ENCODE assay signal across 10 cellular contexts in the genomic region with DNA sequence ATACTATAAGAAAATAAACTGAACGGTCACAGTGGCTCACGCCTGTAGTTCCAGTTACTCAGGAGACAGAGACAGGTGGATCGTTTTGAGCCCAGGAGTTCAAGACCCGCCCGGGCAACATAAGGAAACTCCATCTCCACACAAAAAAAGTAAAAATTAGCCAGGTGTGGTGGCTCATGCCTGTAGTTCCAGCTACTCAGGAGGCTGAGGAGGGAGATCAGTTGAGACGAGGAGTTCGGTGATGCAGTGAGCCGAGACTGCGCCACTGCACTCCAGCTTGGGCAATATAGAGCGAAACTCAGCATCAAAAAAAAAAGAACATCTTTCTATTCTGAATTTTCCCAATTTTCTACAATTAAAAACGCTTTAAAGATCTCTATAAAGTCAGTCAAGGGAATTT. TPM values are rescaled to one million over a fixed set of nuclear protein-coding genes. Genes with fewer than 3 reads are reported as not detected.
DNase-seq lines count a peak whose midpoint lies in the region; ATAC-seq and TF ChIP-seq lines count a peak whose summit lies in the region.
"Had no signal": no experiment of that assay in that cellular context is flagged by ENCODE, and none has a peak within 500 bp of the region (broad histone marks: within the 10 kb centered on the region; RNA-seq: fewer than 3 reads in every experiment).

No MANE protein-coding gene starts in this region.

- peaks cover 17% of the 10 kb centered on the region for H3F3A ChIP-seq in DOHH2 (ENCODE audit: control insufficient read depth, insufficient read depth)
- peaks cover 7% of the 10 kb centered on the region for H3F3A ChIP-seq in neural cell (ENCODE audit: insufficient read depth, low read length, poor library complexity, severe bottlenecking)

- H3K9me3 Mint-ChIP-seq in chondrocyte (ENCODE audit: low read depth) = peaks cover 8% of the 10 kb centered on the region

- H2AFZ ChIP-seq in KMS-11 (ENCODE audit: low read depth) (peak overlapping the region; percentile 95), neural cell (ENCODE audit: low read depth, low read length) (no peak overlapping the region)

- TF ChIP-seq CTCF in DOHH2 (IDR thresholded peaks at IDR 0.05; ENCODE audit: low read depth, low read length, poor library complexity, severe bottlenecking) (no peak), KMS-11 (conservative IDR thresholded peaks at IDR 0.05; ENCODE audit: low read depth, low read length) (no peak), chondrocyte (IDR thresholded peaks at IDR 0.05) (no peak), neural cell (IDR thresholded peaks at IDR 0.05; ENCODE audit: poor library complexity, severe bottlenecking) (no peak), mucosa of descending colon (IDR thresholded peaks at IDR 0.05) (no peak), vagina (IDR thresholded peaks at IDR 0.05) (no peak)

- peak overlapping the region; percentile 96 for H3K27ac ChIP-seq in DOHH2 (ENCODE audit: low read depth, low read length)
- H3K27ac ChIP-seq in KMS-11 = no peak overlapping the region
- H3K27ac ChIP-seq in neural cell (ENCODE audit: low read length) = peak overlapping the region; percentile 91
- H3K27ac ChIP-seq in vagina = no peak overlapping the region

- H3K36me3 Mint-ChIP-seq in chondrocyte (ENCODE audit: low read depth) = peaks cover 6% of the 10 kb centered on the region

- peaks cover 6% of the 10 kb centered on the region for H3K27me3 Mint-ChIP-seq in chondrocyte (ENCODE audit: low read depth)

- no peak for TF ChIP-seq EP300 in neural cell (conservative IDR thresholded peaks at IDR 0.05; ENCODE audit: poor library complexity, severe bottlenecking)

- H3K4me3 ChIP-seq in DOHH2 (ENCODE audit: low read length) = peak overlapping the region; percentile 85
- H3K4me3 ChIP-seq in KMS-11 (IDR thresholded peaks at IDR 0.05; ENCODE audit: insufficient read depth, low read depth, low read length) = no peak overlapping the region
- peak overlapping the region; percentile 88 for H3K4me3 ChIP-seq in neural cell (ENCODE audit: low read length)
- no peak overlapping the region for H3K4me3 ChIP-seq in mucosa of descending colon
- no peak overlapping the region for H3K4me3 ChIP-seq in vagina

- peaks cover 81% of the 10 kb centered on the region for H3K4me1 ChIP-seq in DOHH2 (ENCODE audit: control insufficient read depth, low read length)
- H3K4me1 ChIP-seq in KMS-11 (ENCODE audit: low read depth, poor library complexity, severe bottlenecking) = peaks cover 30% of the 10 kb centered on the region
- H3K4me1 ChIP-seq in mucosa of descending colon (ENCODE audit: low read depth) = peaks cover 12% of the 10 kb centered on the region
- peaks cover 41% of the 10 kb centered on the region for H3K4me1 ChIP-seq in vagina

- no peak overlapping the region for H3K27ac Mint-ChIP-seq in chondrocyte (ENCODE audit: unreplicated experiment)

- TF ChIP-seq RAD21 in neural cell (conservative IDR thresholded peaks at IDR 0.05) = no peak

- no peak for TF ChIP-seq POLR2A in vagina (IDR thresholded peaks at IDR 0.05)

- intact Hi-C loops in mucosa of descending colon (cut with DNase I, micrococcal nuclease) = no loop called here
- intact Hi-C loops in vagina (cut with DNase I) = no loop called here

- H3K36me3 ChIP-seq in DOHH2 (ENCODE audit: control insufficient read depth, low read length) (peaks cover 51% of the 10 kb centered on the region), KMS-11 (ENCODE audit: insufficient read depth) (no peaks in the 10 kb centered on the region), neural cell (ENCODE audit: insufficient read depth, low read length) (no peaks in the 10 kb centered on the region), mucosa of descending colon (ENCODE audit: low read depth) (no peaks in the 10 kb centered on the region), vagina (no peaks in the 10 kb centered on the region)

- DNase-seq in chondrocyte (ENCODE audit: low spot score) (no peak), NCI-H526 (lab: John Stamatoyannopoulos, UW) (no peak), NCI-H748 treated with DMSO at 0.1 percent for 48 hours (lab: John Stamatoyannopoulos, UW) (no peak), mucosa of descending colon (no peak), vagina (ENCODE audit: extremely low spot score in 2 of 2) (no peak)
- DNase-seq: stimulated activated CD4-positive, alpha-beta T cell treated with anti-CD3 and anti-CD28 coated beads, Interleukin-4, amount 100 ng/mL, for 1 hour had no signal

- ATAC-seq in mucosa of descending colon = no peak

- H3K9ac ChIP-seq in KMS-11 (no peak overlapping the region), neural cell (ENCODE audit: low read length) (peak overlapping the region; percentile 95)

- H3K79me2 ChIP-seq in DOHH2 (ENCODE audit: control insufficient read depth, low read length) = peaks cover 92% of the 10 kb centered on the region
- peaks cover 37% of the 10 kb centered on the region for H3K79me2 ChIP-seq in KMS-11 (ENCODE audit: insufficient read depth, low read depth)
- H3K79me2 ChIP-seq in neural cell (replicated peaks; ENCODE audit: insufficient read depth, low read length) = peaks cover 36% of the 10 kb centered on the region

- peaks cover 35% of the 10 kb centered on the region for H3K4me1 Mint-ChIP-seq in chondrocyte (ENCODE audit: low read depth)

- H4K20me1 ChIP-seq in DOHH2 (ENCODE audit: control insufficient read depth, insufficient read depth, low read depth, low read length) (no peaks in the 10 kb centered on the region; the same call in 1 of the 2 replicates), KMS-11 (ENCODE audit: insufficient read depth) (no peaks in the 10 kb centered on the region), neural cell (ENCODE audit: insufficient read depth) (no peaks in the 10 kb centered on the region)

- H3K9me3 ChIP-seq in DOHH2 (ENCODE audit: control insufficient read depth, insufficient read depth, low read length) = peaks cover 9% of the 10 kb centered on the region; the same call in 1 of the 2 replicates
- H3K9me3 ChIP-seq in neural cell (ENCODE audit: low read length) = no peaks in the 10 kb centered on the region
- H3K9me3 ChIP-seq in mucosa of descending colon = no peaks in the 10 kb centered on the region
- no peaks in the 10 kb centered on the region for H3K9me3 ChIP-seq in vagina

- peak overlapping the region; percentile 11 for H3K4me3 Mint-ChIP-seq in chondrocyte (ENCODE audit: unreplicated experiment)

- H3K4me2 ChIP-seq in DOHH2 (ENCODE audit: low read length) (peak overlapping the region; percentile 97), KMS-11 (peak overlapping the region; percentile 76), neural cell (ENCODE audit: low read length) (peak overlapping the region; percentile 68)

- H3K9me2 ChIP-seq in DOHH2 (replicated peaks; ENCODE audit: control insufficient read depth, low read length) = no peaks in the 10 kb centered on the region
- H3K9me2 ChIP-seq in neural cell (ENCODE audit: insufficient read depth, low read length) = no peaks in the 10 kb centered on the region

- H3K27me3 ChIP-seq in DOHH2 (ENCODE audit: control insufficient read depth, low read length) (no peaks in the 10 kb centered on the region), KMS-11 (ENCODE audit: insufficient read depth, low read depth) (no peaks in the 10 kb centered on the region), neural cell (ENCODE audit: insufficient read depth, low read depth, low read length) (no peaks in the 10 kb centered on the region), vagina (no peaks in the 10 kb centered on the region)

TF ChIP-seq in neural cell, 6 proteins besides CTCF, POLR2A, EP300 and RAD21:
- TF ChIP-seq POLR2AphosphoS5 (IDR thresholded peaks at IDR 0.05) (no peak), SMC3 (conservative IDR thresholded peaks at IDR 0.05; ENCODE audit: poor library complexity) (no peak), TAF1 (IDR thresholded peaks at IDR 0.05; ENCODE audit: low read depth) (no peak)
- TF ChIP-seq, protein P1, sequence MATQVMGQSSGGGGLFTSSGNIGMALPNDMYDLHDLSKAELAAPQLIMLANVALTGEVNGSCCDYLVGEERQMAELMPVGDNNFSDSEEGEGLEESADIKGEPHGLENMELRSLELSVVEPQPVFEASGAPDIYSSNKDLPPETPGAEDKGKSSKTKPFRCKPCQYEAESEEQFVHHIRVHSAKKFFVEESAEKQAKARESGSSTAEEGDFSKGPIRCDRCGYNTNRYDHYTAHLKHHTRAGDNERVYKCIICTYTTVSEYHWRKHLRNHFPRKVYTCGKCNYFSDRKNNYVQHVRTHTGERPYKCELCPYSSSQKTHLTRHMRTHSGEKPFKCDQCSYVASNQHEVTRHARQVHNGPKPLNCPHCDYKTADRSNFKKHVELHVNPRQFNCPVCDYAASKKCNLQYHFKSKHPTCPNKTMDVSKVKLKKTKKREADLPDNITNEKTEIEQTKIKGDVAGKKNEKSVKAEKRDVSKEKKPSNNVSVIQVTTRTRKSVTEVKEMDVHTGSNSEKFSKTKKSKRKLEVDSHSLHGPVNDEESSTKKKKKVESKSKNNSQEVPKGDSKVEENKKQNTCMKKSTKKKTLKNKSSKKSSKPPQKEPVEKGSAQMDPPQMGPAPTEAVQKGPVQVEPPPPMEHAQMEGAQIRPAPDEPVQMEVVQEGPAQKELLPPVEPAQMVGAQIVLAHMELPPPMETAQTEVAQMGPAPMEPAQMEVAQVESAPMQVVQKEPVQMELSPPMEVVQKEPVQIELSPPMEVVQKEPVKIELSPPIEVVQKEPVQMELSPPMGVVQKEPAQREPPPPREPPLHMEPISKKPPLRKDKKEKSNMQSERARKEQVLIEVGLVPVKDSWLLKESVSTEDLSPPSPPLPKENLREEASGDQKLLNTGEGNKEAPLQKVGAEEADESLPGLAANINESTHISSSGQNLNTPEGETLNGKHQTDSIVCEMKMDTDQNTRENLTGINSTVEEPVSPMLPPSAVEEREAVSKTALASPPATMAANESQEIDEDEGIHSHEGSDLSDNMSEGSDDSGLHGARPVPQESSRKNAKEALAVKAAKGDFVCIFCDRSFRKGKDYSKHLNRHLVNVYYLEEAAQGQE (IDR thresholded peaks at IDR 0.05; ENCODE audit: borderline replicate concordance) = no peak

RNA-seq across cellular contexts. Expression of a gene that starts 1.0 kb away (rescaled TPM):
- total RNA-seq in chondrocyte (99.2 to 128 TPM (median 106 TPM) in 3 replicates), mucosa of descending colon (100 to 1,000 TPM in 1 of 3 donors, 10 to 100 TPM in 2; 83.2 to 166 (median 85.9) TPM), vagina (38.1 TPM)
- polyA plus RNA-seq in neural cell = 41.1 and 41.9 TPM in 2 replicates
- polyA minus RNA-seq in neural cell = 85.2 and 91.9 TPM in 2 replicates

RNA-seq across cellular contexts. Expression of a gene that starts 54.2 kb away (rescaled TPM):
- total RNA-seq in chondrocyte (not detected in 3 replicates), mucosa of descending colon (not detected), vagina (not detected)
- polyA plus RNA-seq in neural cell = not detected in 2 replicates
- not detected in 2 replicates for polyA minus RNA-seq in neural cell
- total RNA-seq: kidney epithelial cell had no signal

Comparison
In these comparisons a context has a peak if more than half of its experiments do, and no peak if none do; other contexts are left out.
1. H3K27ac ChIP-seq: peak in DOHH2 (single experiment) and neural cell (single experiment); none in KMS-11 (single experiment) and vagina (single experiment).
2. H3K4me3 ChIP-seq: peak in DOHH2 (single experiment) and neural cell (single experiment); none in KMS-11 (single experiment), mucosa of descending colon (single experiment) and vagina (0 of 2).
3. Peak in every context shown above with its lines, with median percentiles within 50 percentile points of each other: H3K4me2 ChIP-seq.